Comparison of ENCODE assay signal across 1 cellular context in the genomic region with DNA sequence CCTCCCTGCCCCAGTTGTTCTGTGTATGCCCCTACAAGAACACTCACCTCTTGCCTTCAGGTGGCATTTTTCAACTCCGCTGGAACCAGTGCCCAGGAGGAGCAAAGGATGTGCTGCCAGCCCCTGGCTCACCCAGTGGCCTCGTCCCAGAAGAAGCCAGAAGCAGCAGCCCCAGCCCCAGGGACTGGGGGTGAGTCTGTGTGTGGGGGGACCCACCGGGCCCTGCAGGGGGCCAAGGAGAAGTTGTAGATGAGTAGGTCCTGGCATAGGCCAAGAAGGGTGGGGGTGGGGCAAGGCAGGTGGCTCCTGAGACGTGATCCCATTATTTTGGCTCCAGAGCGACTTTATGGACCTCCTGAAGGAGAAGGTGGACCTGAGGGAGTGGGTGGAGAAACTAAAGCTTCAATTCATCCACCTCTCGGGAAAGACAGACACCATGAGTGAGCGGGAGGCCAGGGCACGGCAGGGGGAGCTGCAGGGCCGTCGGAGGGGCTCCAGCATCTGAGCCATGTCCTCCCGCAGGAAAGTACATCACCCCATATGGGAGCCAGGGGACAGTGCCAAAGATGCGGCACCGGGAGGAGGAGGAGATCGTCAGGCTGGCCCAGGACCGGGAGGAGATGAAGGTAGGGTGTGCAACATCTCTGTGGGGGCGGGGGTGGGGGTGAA.
TF ChIP-seq lines count a peak whose summit lies in the region.

No MANE protein-coding gene starts in this region.

TF ChIP-seq in H1, 55 proteins besides CTCF, POLR2A, EP300 and RAD21:
- no peak for TF ChIP-seq SIX5 (IDR thresholded peaks at IDR 0.05; ENCODE audit: low read depth, low read length)
- no peak for TF ChIP-seq NRF1 (IDR thresholded peaks at IDR 0.05; ENCODE audit: low read depth, low read length)
- TF ChIP-seq HDAC6 (IDR thresholded peaks at IDR 0.05; ENCODE audit: low read depth, low read length), result no peak
- no peak for TF ChIP-seq EZH2 (IDR thresholded peaks at IDR 0.05; ENCODE audit: low read depth, low read length, severe bottlenecking)
- no peak for TF ChIP-seq HDAC2 (IDR thresholded peaks at IDR 0.05; ENCODE audit: borderline replicate concordance in 1 of 2, low read depth in 2 of 2, low read length in 2 of 2)
- TF ChIP-seq MAFK (IDR thresholded peaks at IDR 0.05; ENCODE audit: low read depth, low read length), result no peak
- TF ChIP-seq GTF2F1 (IDR thresholded peaks at IDR 0.05; ENCODE audit: borderline replicate concordance, low read depth, low read length), result no peak
- TF ChIP-seq SP1 (IDR thresholded peaks at IDR 0.05; ENCODE audit: low read depth, low read length), result no peak
- TF ChIP-seq, protein P1, sequence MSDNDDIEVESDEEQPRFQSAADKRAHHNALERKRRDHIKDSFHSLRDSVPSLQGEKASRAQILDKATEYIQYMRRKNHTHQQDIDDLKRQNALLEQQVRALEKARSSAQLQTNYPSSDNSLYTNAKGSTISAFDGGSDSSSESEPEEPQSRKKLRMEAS (IDR thresholded peaks at IDR 0.05), result no peak
- TF ChIP-seq RXRA (IDR thresholded peaks at IDR 0.05; ENCODE audit: insufficient read depth, low read depth, low read length), result no peak
- TF ChIP-seq, protein P2, sequence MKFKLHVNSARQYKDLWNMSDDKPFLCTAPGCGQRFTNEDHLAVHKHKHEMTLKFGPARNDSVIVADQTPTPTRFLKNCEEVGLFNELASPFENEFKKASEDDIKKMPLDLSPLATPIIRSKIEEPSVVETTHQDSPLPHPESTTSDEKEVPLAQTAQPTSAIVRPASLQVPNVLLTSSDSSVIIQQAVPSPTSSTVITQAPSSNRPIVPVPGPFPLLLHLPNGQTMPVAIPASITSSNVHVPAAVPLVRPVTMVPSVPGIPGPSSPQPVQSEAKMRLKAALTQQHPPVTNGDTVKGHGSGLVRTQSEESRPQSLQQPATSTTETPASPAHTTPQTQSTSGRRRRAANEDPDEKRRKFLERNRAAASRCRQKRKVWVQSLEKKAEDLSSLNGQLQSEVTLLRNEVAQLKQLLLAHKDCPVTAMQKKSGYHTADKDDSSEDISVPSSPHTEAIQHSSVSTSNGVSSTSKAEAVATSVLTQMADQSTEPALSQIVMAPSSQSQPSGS (IDR thresholded peaks at IDR 0.05; ENCODE audit: low read length), result no peak
- no peak for TF ChIP-seq SP4 (IDR thresholded peaks at IDR 0.05; ENCODE audit: low read length)
- TF ChIP-seq BRCA1 (IDR thresholded peaks at IDR 0.05; ENCODE audit: low read depth, low read length), result no peak
- no peak for TF ChIP-seq TCF12 (IDR thresholded peaks at IDR 0.05; ENCODE audit: low read depth, low read length)
- TF ChIP-seq RNF2 (IDR thresholded peaks at IDR 0.05; ENCODE audit: borderline replicate concordance, low read depth, low read length, missing control alignments, poor library complexity, severe bottlenecking), result no peak
- TF ChIP-seq CBX5 (IDR thresholded peaks at IDR 0.05; ENCODE audit: low read depth, low read length), result no peak
- TF ChIP-seq SAP30 (IDR thresholded peaks at IDR 0.05; ENCODE audit: insufficient read depth, insufficient replicate concordance, low read length), result no peak
- no peak for TF ChIP-seq CEBPB (IDR thresholded peaks at IDR 0.05; ENCODE audit: low read depth, low read length)
